8 cellular contexts compared by ENCODE assay signal in genomic region chr17:43778337-43779144, GRCh38. TPM values are rescaled to one million over a fixed set of nuclear protein-coding genes. Genes with fewer than 3 reads are reported as not detected.
DNase-seq lines count a peak whose midpoint lies in the region; ATAC-seq and TF ChIP-seq lines count a peak whose summit lies in the region.

Gene DUSP3, minus strand, starts transcription at chr17:43778977. Its CDS starts 53 bp downstream, at chr17:43778924.

- BruUV-seq in PC-9 (replicated peaks; lab: Mats Ljungman, UMichigan) = no TSS peak

- peaks cover 0 to 13% (median 2%) of the 10 kb centered on the region in 4 donors for H3K4me1 Mint-ChIP-seq in CD4-positive, CD25-positive, alpha-beta regulatory T cell
- H3K4me1 Mint-ChIP-seq in activated T-helper 1 cell treated with anti-CD3 and anti-CD28 coated beads, Interleukin-12 subunit alpha, Interleukin-12 subunit beta, Interleukin-2, Interleukin-4 antibody, amounts not matched to agents 30 ng/mL and 10 ng/mL and 1 ng/mL, durations not matched to agents 14 hours and 24 hours and 36 hours (ENCODE audit: low read depth) = peaks cover 7% of the 10 kb centered on the region

- H3F3A ChIP-seq in PC-9 (ENCODE audit: insufficient read depth, low read depth) = peaks cover 7% of the 10 kb centered on the region; the same call in 1 of the 2 replicates

- CTCF ChIA-PET in PC-9 (lab: Charles Lee) = no interaction called here

- peak; percentile 79 for TF ChIP-seq POLR2A in esophagus muscularis mucosa (IDR thresholded peaks at IDR 0.05; ENCODE audit: low read depth)

- peak within 1 kb of the TSS; percentile 96 for H3K9ac ChIP-seq in mucosa of stomach (ENCODE audit: low read length)

- peaks cover 27% of the 10 kb centered on the region for H3K79me2 ChIP-seq in PC-9 (ENCODE audit: low read depth)

- POLR2A ChIA-PET in PC-9 (lab: Charles Lee; ENCODE audit: unreplicated experiment) = interaction anchor here (0.5 to 1.1 kb wide), 7 partner anchors 61 to 1624 kb away, joined by 3 to 13 read pairs (median 5); no protein-coding TSS in a partner anchor

- H3K27me3 Mint-ChIP-seq in CD4-positive, CD25-positive, alpha-beta regulatory T cell = peaks cover 34% of the 10 kb centered on the region
- peaks cover 32% of the 10 kb centered on the region for H3K27me3 Mint-ChIP-seq in activated T-helper 1 cell treated with anti-CD3 and anti-CD28 coated beads, Interleukin-12 subunit alpha, Interleukin-12 subunit beta, Interleukin-2, Interleukin-4 antibody, amounts not matched to agents 30 ng/mL and 10 ng/mL and 1 ng/mL, durations not matched to agents 14 hours and 24 hours and 36 hours (ENCODE audit: insufficient read depth)

- H3K9me2 ChIP-seq in PC-9 (ENCODE audit: insufficient read depth) = no peaks in the 10 kb centered on the region

- intact Hi-C loops in PC-9 (cut with micrococcal nuclease; ENCODE audit: unreplicated experiment) = loop anchor here (1.0 to 2.0 kb wide), 2 partner anchors 61 to 68 kb away; partner anchors contain the start of gene CD300LG
- intact Hi-C loops in activated T-helper 1 cell treated with anti-CD3 and anti-CD28 coated beads, Interleukin-12 subunit alpha, Interleukin-12 subunit beta, Interleukin-2, Interleukin-4 antibody, amounts not matched to agents 30 ng/mL and 10 ng/mL and 1 ng/mL, durations not matched to agents 14 hours and 24 hours and 36 hours (cut with micrococcal nuclease) = loop anchor here (1.0 kb wide), 2 partner anchors 68 to 228 kb away; no protein-coding TSS in a partner anchor
- intact Hi-C loops in esophagus muscularis mucosa (cut with DNase I) = no loop called here

- no peaks in the 10 kb centered on the region for H3K36me3 Mint-ChIP-seq in CD4-positive, CD25-positive, alpha-beta regulatory T cell
- H3K36me3 Mint-ChIP-seq in activated T-helper 1 cell treated with anti-CD3 and anti-CD28 coated beads, Interleukin-12 subunit alpha, Interleukin-12 subunit beta, Interleukin-2, Interleukin-4 antibody, amounts not matched to agents 30 ng/mL and 10 ng/mL and 1 ng/mL, durations not matched to agents 14 hours and 24 hours and 36 hours (ENCODE audit: low read depth) = peaks cover 3% of the 10 kb centered on the region

- WGBS in esophagus muscularis mucosa = no CpG with 5 or more reads among the region's 100 CpGs

- peak within 1 kb of the TSS; percentile 92 for H3K4me2 ChIP-seq in PC-9

- no peaks in the 10 kb centered on the region for H3K9me3 Mint-ChIP-seq in CD4-positive, CD25-positive, alpha-beta regulatory T cell
- no peaks in the 10 kb centered on the region for H3K9me3 Mint-ChIP-seq in activated T-helper 1 cell treated with anti-CD3 and anti-CD28 coated beads, Interleukin-12 subunit alpha, Interleukin-12 subunit beta, Interleukin-2, Interleukin-4 antibody, amounts not matched to agents 30 ng/mL and 10 ng/mL and 1 ng/mL, durations not matched to agents 14 hours and 24 hours and 36 hours

- ATAC-seq in CD4-positive, CD25-positive, alpha-beta regulatory T cell (ENCODE audit: low read depth in 2 of 2) = peak; percentile 95
- ATAC-seq in GM19452 (IDR thresholded peaks at IDR 0.05; ENCODE audit: unreplicated experiment) = peak; percentile 82

- no peaks in the 10 kb centered on the region; the same call in 1 of the 2 replicates for H4K20me1 ChIP-seq in PC-9 (ENCODE audit: insufficient read depth)

- no peak for TF ChIP-seq EP300 in esophagus muscularis mucosa (IDR thresholded peaks at IDR 0.05)

- peak within 1 kb of the TSS; percentile 99 for H2AFZ ChIP-seq in PC-9

- no peaks in the 10 kb centered on the region for H3K36me3 ChIP-seq in CD4-positive, CD25-positive, alpha-beta regulatory T cell (ENCODE audit: control insufficient read depth, insufficient read depth, low read length)
- 0 out of 2 replicates have a peak, but pooled peaks cover 8% of the 10 kb centered on the region for H3K36me3 ChIP-seq in PC-9 (ENCODE audit: low read depth)
- H3K36me3 ChIP-seq in esophagus muscularis mucosa = peaks cover 11 to 32% (median 22%) of the 10 kb centered on the region in 4 donors
- peaks cover 5% of the 10 kb centered on the region for H3K36me3 ChIP-seq in mucosa of stomach (ENCODE audit: control insufficient read depth, insufficient read depth, low read length)

- peaks cover 12% of the 10 kb centered on the region for H3K4me1 ChIP-seq in CD4-positive, CD25-positive, alpha-beta regulatory T cell (ENCODE audit: control insufficient read depth, insufficient read depth, low read length, poor library complexity, severe bottlenecking)
- H3K4me1 ChIP-seq in PC-9 (replicated peaks; ENCODE audit: insufficient read depth) = peaks cover 14% of the 10 kb centered on the region
- H3K4me1 ChIP-seq in esophagus muscularis mucosa = peaks cover 29 to 46% (median 40%) of the 10 kb centered on the region in 4 donors
- peaks cover 40% of the 10 kb centered on the region for H3K4me1 ChIP-seq in mucosa of stomach (ENCODE audit: control insufficient read depth, insufficient read depth, low read length)

- no peak for TF ChIP-seq CTCF in PC-9 (conservative IDR thresholded peaks at IDR 0.05)
- no peak for TF ChIP-seq CTCF in esophagus muscularis mucosa (IDR thresholded peaks at IDR 0.05)

- H3K27me3 ChIP-seq in CD4-positive, CD25-positive, alpha-beta regulatory T cell (ENCODE audit: control insufficient read depth, insufficient read depth, low read length) = peaks cover 30% of the 10 kb centered on the region
- H3K27me3 ChIP-seq in PC-9 (ENCODE audit: insufficient read depth, low read depth) = peaks cover 20% of the 10 kb centered on the region; the same call in 1 of the 2 replicates
- no peaks in the 10 kb centered on the region for H3K27me3 ChIP-seq in esophagus muscularis mucosa
- H3K27me3 ChIP-seq in mucosa of stomach (ENCODE audit: control insufficient read depth, insufficient read depth, low read length) = no peaks in the 10 kb centered on the region

- DNase-seq in CD4-positive, CD25-positive, alpha-beta regulatory T cell = peak; percentile 66 to 76 (median 72)
- DNase-seq in HUDEP-2 (lab: John Stamatoyannopoulos, UW; ENCODE audit: unreplicated experiment in 76 of 76) = peak in 58 of 76 experiments; percentile 4 to 66 (median 41)
- peak; percentile 89 to 94 for DNase-seq in PC-9
- peak; percentile 73 for DNase-seq in activated T-helper 1 cell treated with anti-CD3 and anti-CD28 coated beads, Interleukin-12 subunit alpha, Interleukin-12 subunit beta, Interleukin-2, Interleukin-4 antibody, amounts not matched to agents 30 ng/mL and 10 ng/mL and 1 ng/mL, durations not matched to agents 14 hours and 24 hours and 36 hours (ENCODE audit: low spot score)
- peak; percentile 98 for DNase-seq in esophagus muscularis mucosa (ENCODE audit: extremely low spot score)
- peak; percentile 59 for DNase-seq in stimulated activated CD8-positive, alpha-beta memory T cell treated with anti-CD3 and anti-CD28 coated beads, Interleukin-4, amount 100 ng/mL, for 24 hours (ENCODE audit: low read depth)

- peak within 1 kb of the TSS; percentile 56 for H3K4me3 ChIP-seq in CD4-positive, CD25-positive, alpha-beta regulatory T cell (ENCODE audit: low read depth, low read length)
- H3K4me3 ChIP-seq in PC-9 = peak within 1 kb of the TSS; percentile 81
- peak within 1 kb of the TSS; percentile 87 to 99 (median 91) for H3K4me3 ChIP-seq in esophagus muscularis mucosa
- H3K4me3 ChIP-seq in mucosa of stomach (ENCODE audit: low read length) = peak within 1 kb of the TSS; percentile 14

- peak within 1 kb of the TSS; percentile 32 to 65 (median 58) for H3K27ac Mint-ChIP-seq in CD4-positive, CD25-positive, alpha-beta regulatory T cell
- peak within 1 kb of the TSS; percentile 76 for H3K27ac Mint-ChIP-seq in activated T-helper 1 cell treated with anti-CD3 and anti-CD28 coated beads, Interleukin-12 subunit alpha, Interleukin-12 subunit beta, Interleukin-2, Interleukin-4 antibody, amounts not matched to agents 30 ng/mL and 10 ng/mL and 1 ng/mL, durations not matched to agents 14 hours and 24 hours and 36 hours

- H3K4me3 Mint-ChIP-seq in CD4-positive, CD25-positive, alpha-beta regulatory T cell = peak within 1 kb of the TSS; percentile 84 to 93 (median 86)
- H3K4me3 Mint-ChIP-seq in activated T-helper 1 cell treated with anti-CD3 and anti-CD28 coated beads, Interleukin-12 subunit alpha, Interleukin-12 subunit beta, Interleukin-2, Interleukin-4 antibody, amounts not matched to agents 30 ng/mL and 10 ng/mL and 1 ng/mL, durations not matched to agents 14 hours and 24 hours and 36 hours = peak within 1 kb of the TSS; percentile 87

- no peaks in the 10 kb centered on the region for H3K9me3 ChIP-seq in CD4-positive, CD25-positive, alpha-beta regulatory T cell (ENCODE audit: control insufficient read depth in 2 of 2, low read length in 2 of 2)
- no peaks in the 10 kb centered on the region for H3K9me3 ChIP-seq in PC-9 (ENCODE audit: insufficient read depth, low read depth)
- no peaks in the 10 kb centered on the region for H3K9me3 ChIP-seq in esophagus muscularis mucosa
- no peaks in the 10 kb centered on the region for H3K9me3 ChIP-seq in mucosa of stomach (ENCODE audit: control insufficient read depth, low read length)

- peak within 1 kb of the TSS; percentile 57 for H3K27ac ChIP-seq in CD4-positive, CD25-positive, alpha-beta regulatory T cell (ENCODE audit: insufficient read depth, low read length, poor library complexity, severe bottlenecking)
- H3K27ac ChIP-seq in PC-9 = peak within 1 kb of the TSS; percentile 76
- H3K27ac ChIP-seq in esophagus muscularis mucosa (replicated peaks in 1 of 4) = peak within 1 kb of the TSS; percentile 97 to 100 (median 100)

RNA-seq across cellular contexts. Expression of gene DUSP3, which starts in this region (rescaled TPM):
- total RNA-seq in CD4-positive, CD25-positive, alpha-beta regulatory T cell = 9.8 TPM
- polyA plus RNA-seq in CD4-positive, CD25-positive, alpha-beta regulatory T cell = 1 to 10 TPM; 4.6 to 6.5 (median 6.0) TPM
- total RNA-seq in PC-9 (2021) = 37.2 and 38.4 TPM in 2 replicates
- 11.7 and 12.0 TPM in 2 replicates for total RNA-seq in activated T-helper 1 cell treated with anti-CD3 and anti-CD28 coated beads, Interleukin-12 subunit alpha, Interleukin-12 subunit beta, Interleukin-2, Interleukin-4 antibody, amounts not matched to agents 30 ng/mL and 10 ng/mL and 1 ng/mL, durations not matched to agents 14 hours and 24 hours and 36 hours
- total RNA-seq in esophagus muscularis mucosa = 100 to 1,000 TPM; 130 to 182 (median 158) TPM

Comparison
In these comparisons a context has a peak if more than half of its experiments do, and no peak if none do; other contexts are left out.
1. Peak in every context shown above with its lines: DNase-seq, ATAC-seq, H3K4me3 ChIP-seq and H3K27ac ChIP-seq.
2. DNase-seq: peak in every context shown above with its lines; median percentile 98 in esophagus muscularis mucosa; 92 in PC-9; 73 in activated T-helper 1 cell treated with anti-CD3 and anti-CD28 coated beads, Interleukin-12 subunit alpha, Interleukin-12 subunit beta, Interleukin-2, Interleukin-4 antibody, amounts not matched to agents 30 ng/mL and 10 ng/mL and 1 ng/mL, durations not matched to agents 14 hours and 24 hours and 36 hours; 72 in CD4-positive, CD25-positive, alpha-beta regulatory T cell; 59 in stimulated activated CD8-positive, alpha-beta memory T cell treated with anti-CD3 and anti-CD28 coated beads, Interleukin-4, amount 100 ng/mL, for 24 hours; 41 in HUDEP-2.
3. H3K4me3 ChIP-seq: peak in every context shown above with its lines; median percentile 91 in esophagus muscularis mucosa; 81 in PC-9; 56 in CD4-positive, CD25-positive, alpha-beta regulatory T cell; 14 in mucosa of stomach.